ENCODE assay signal across 11 cellular contexts in genomic region chr1:159014851-159015250, GRCh38. TPM values are rescaled to one million over a fixed set of nuclear protein-coding genes. Genes with fewer than 3 reads are reported as not detected.
DNase-seq lines count a peak whose midpoint lies in the region; ATAC-seq, FAIRE-seq and TF ChIP-seq lines count a peak whose summit lies in the region.
"Had no signal": no experiment of that assay in that cellular context is flagged by ENCODE, and none has a peak within 500 bp of the region (broad histone marks: within the 10 kb centered on the region; RNA-seq: fewer than 3 reads in every experiment).

No MANE protein-coding gene starts in this region.

- H3K4me3 ChIP-seq in right lobe of liver (no peak overlapping the region), HepG2 (replicated peaks in 1 of 3; ENCODE audit: insufficient read depth in 1 of 3, low read depth in 2 of 3, low read length in 3 of 3) (no peak overlapping the region), left lung (peak overlapping the region in 1 of 2 donors; percentile 62), vagina (peak overlapping the region in 1 of 2 donors; percentile 7)

- no peaks in the 10 kb centered on the region for H4K20me1 ChIP-seq in HepG2 (ENCODE audit: insufficient read depth, low read length)
- H4K20me1 ChIP-seq in H9 (ENCODE audit: control insufficient read depth, insufficient read depth, insufficient read length): no peaks in the 10 kb centered on the region

- no peak for TF ChIP-seq EP300 in HepG2 (IDR thresholded peaks at IDR 0.05; ENCODE audit: low read depth in 2 of 2, low read length in 2 of 2)
- TF ChIP-seq EP300 in HepG2 (CRISPR knock-in tag; IDR thresholded peaks at IDR 0.05; ENCODE audit: borderline replicate concordance): no peak

- H3K4me3 Mint-ChIP-seq in activated CD8-positive, alpha-beta T cell treated with anti-CD3 and anti-CD28 coated beads for 36 hours: peak overlapping the region; percentile 84
- H3K4me3 Mint-ChIP-seq in H9: no peak overlapping the region

- H4K91ac ChIP-seq in H9 (ENCODE audit: insufficient read length, low read depth, low read length): no peak overlapping the region

- no peak overlapping the region for H3K23ac ChIP-seq in H9 (ENCODE audit: insufficient read length, low read depth, low read length)

- H4K8ac ChIP-seq in H9 (replicated peaks; ENCODE audit: insufficient read length, low read depth, low read length): no peak overlapping the region

- no peak overlapping the region for H2AFZ ChIP-seq in HepG2 (ENCODE audit: low read length)
- H2AFZ ChIP-seq in H9 (ENCODE audit: low read length): no peak overlapping the region
- H2AFZ ChIP-seq: parathyroid adenoma had no signal

- H4K5ac ChIP-seq in H9 (ENCODE audit: insufficient read length, low read depth, low read length): no peak overlapping the region

- H2BK12ac ChIP-seq in H9 (ENCODE audit: insufficient read length, low read depth, low read length): no peak overlapping the region

- ATAC-seq in right lobe of liver (no peak), HepG2 (no peak), left lung (no peak)
- no peak for ATAC-seq in activated CD8-positive, alpha-beta T cell treated with anti-CD3 and anti-CD28 coated beads for 36 hours

- H3K79me2 ChIP-seq in HepG2 (ENCODE audit: insufficient read depth, low read length) (no peaks in the 10 kb centered on the region), H9 (ENCODE audit: insufficient read depth, low read length) (no peaks in the 10 kb centered on the region)
- H3K79me2 ChIP-seq: parathyroid adenoma had no signal

- no TSS peak for BruUV-seq in HepG2 (replicated peaks; lab: Mats Ljungman, UMichigan)

- H3K9me3 ChIP-seq in right lobe of liver (no peaks in the 10 kb centered on the region), HepG2 (ENCODE audit: low read length) (no peaks in the 10 kb centered on the region), left lung (no peaks in the 10 kb centered on the region), vagina (no peaks in the 10 kb centered on the region), H9 (ENCODE audit: control insufficient read depth, low read depth, low read length) (no peaks in the 10 kb centered on the region)

- peak overlapping the region; percentile 97 for H3K27ac Mint-ChIP-seq in activated CD8-positive, alpha-beta T cell treated with anti-CD3 and anti-CD28 coated beads for 36 hours
- H3K27ac Mint-ChIP-seq in H9: no peak overlapping the region

- H2AK5ac ChIP-seq in H9 (ENCODE audit: insufficient read length, low read length): no peak overlapping the region

- no peak overlapping the region for H3K56ac ChIP-seq in H9 (ENCODE audit: insufficient read length, low read depth, low read length)

- H3K9ac ChIP-seq in HepG2 (ENCODE audit: insufficient read depth, low read depth, low read length) (no peak overlapping the region), H9 (ENCODE audit: extremely low read depth, insufficient read length, low read length) (no peak overlapping the region)
- H3K9ac ChIP-seq: parathyroid adenoma had no signal

- intact Hi-C loops in right lobe of liver (cut with DNase I) (no loop called here), HepG2 (cut with micrococcal nuclease; ENCODE audit: unreplicated experiment) (no loop called here), left lung (cut with DNase I) (no loop called here), vagina (cut with DNase I) (no loop called here)
- intact Hi-C loops in activated CD8-positive, alpha-beta T cell treated with anti-CD3 and anti-CD28 coated beads for 36 hours (cut with micrococcal nuclease): loop anchor here (5.0 kb wide), 1 partner anchor 62 kb away; the partner anchor contains the start of gene AIM2

- H3K14ac ChIP-seq in H9 (ENCODE audit: insufficient read depth, low read length): no peak overlapping the region

- H3K4me1 Mint-ChIP-seq in activated CD8-positive, alpha-beta T cell treated with anti-CD3 and anti-CD28 coated beads for 36 hours (ENCODE audit: low read depth): peaks cover 32% of the 10 kb centered on the region
- H3K4me1 Mint-ChIP-seq in H9: peaks cover 6 to 12% of the 10 kb centered on the region in 2 experiments; a peak in 3 of 4 replicates

- no peak overlapping the region for H2BK15ac ChIP-seq in H9 (ENCODE audit: low read depth, low read length)

- POLR2A ChIA-PET in HepG2 (lab: Yijun Ruan, JAX): no interaction called here
- POLR2A ChIA-PET in activated CD8-positive, alpha-beta T cell treated with anti-CD3 and anti-CD28 coated beads for 36 hours (lab: Charles Lee): interaction anchor here (1.1 to 3.1 kb wide), 2 partner anchors 53 to 62 kb away, joined by 3 to 28 read pairs; partner anchors contain the start of gene AIM2

- no peaks in the 10 kb centered on the region for H3K9me3 Mint-ChIP-seq in activated CD8-positive, alpha-beta T cell treated with anti-CD3 and anti-CD28 coated beads for 36 hours
- no peaks in the 10 kb centered on the region for H3K9me3 Mint-ChIP-seq in H9

- H3K4ac ChIP-seq in H9 (ENCODE audit: low read depth, low read length): no peak overlapping the region

- CTCF ChIA-PET in HepG2 (lab: Yijun Ruan, JAX; ENCODE audit: low intra/inter-chr PET ratio, low total read pairs): no interaction called here
- CTCF ChIA-PET in activated CD8-positive, alpha-beta T cell treated with anti-CD3 and anti-CD28 coated beads for 36 hours (lab: Charles Lee): no interaction called here

- no peak for TF ChIP-seq CTCF in right lobe of liver (IDR thresholded peaks at IDR 0.05)
- no peak for TF ChIP-seq CTCF in HepG2 (CRISPR knock-in tag; IDR thresholded peaks at IDR 0.05)
- TF ChIP-seq CTCF in activated CD8-positive, alpha-beta T cell treated with anti-CD3 and anti-CD28 coated beads for 36 hours (IDR thresholded peaks at IDR 0.05): no peak
- TF ChIP-seq CTCF in left lung (IDR thresholded peaks at IDR 0.05): no peak
- TF ChIP-seq CTCF in vagina (IDR thresholded peaks at IDR 0.05): no peak
- no peak for TF ChIP-seq CTCF in H9 (conservative IDR thresholded peaks at IDR 0.05)

- no peaks in the 10 kb centered on the region for H3K27me3 Mint-ChIP-seq in activated CD8-positive, alpha-beta T cell treated with anti-CD3 and anti-CD28 coated beads for 36 hours
- peaks cover 6% of the 10 kb centered on the region; the same call in 1 of the 2 replicates for H3K27me3 Mint-ChIP-seq in H9 (ENCODE audit: low read depth)

- H3K27ac ChIP-seq in right lobe of liver (peak overlapping the region in 2 of 3 donors; percentile 7 to 41), HepG2 (ENCODE audit: extremely low read length, insufficient read depth, low read length) (no peak overlapping the region), left lung (peak overlapping the region; percentile 50 to 95), vagina (peak overlapping the region; percentile 78), H9 (ENCODE audit: insufficient read length, low read depth, low read length) (no peak overlapping the region)
- H3K27ac ChIP-seq: parathyroid adenoma had no signal

- no peak for FAIRE-seq in HepG2 (lab: Jason Lieb, UNC)

- H3K36me3 ChIP-seq in right lobe of liver: peaks cover 0 to 9% (median 3%) of the 10 kb centered on the region in 4 donors
- H3K36me3 ChIP-seq in HepG2 (replicated peaks in 1 of 2; ENCODE audit: control insufficient read depth in 1 of 2, insufficient read depth in 2 of 2, low read length in 2 of 2): no peaks in the 10 kb centered on the region
- H3K36me3 ChIP-seq in left lung: peaks cover 0 to 51% of the 10 kb centered on the region in 2 donors
- peaks cover 0 to 48% of the 10 kb centered on the region in 2 donors for H3K36me3 ChIP-seq in vagina

- H2BK120ac ChIP-seq in H9 (ENCODE audit: low read depth, low read length, poor library complexity, severe bottlenecking): no peak overlapping the region

- no peaks in the 10 kb centered on the region for H3K79me1 ChIP-seq in H9 (ENCODE audit: insufficient read depth, low read depth, low read length, poor library complexity, severe bottlenecking)

- H3K18ac ChIP-seq in H9 (ENCODE audit: insufficient read length, low read depth, low read length): no peak overlapping the region

- TF ChIP-seq POLR2A in right lobe of liver (IDR thresholded peaks at IDR 0.05): no peak
- TF ChIP-seq POLR2A in HepG2 (IDR thresholded peaks at IDR 0.05; ENCODE audit: insufficient read depth in 1 of 2, low read depth in 2 of 2, low read length in 2 of 2): no peak
- TF ChIP-seq POLR2A in vagina (IDR thresholded peaks at IDR 0.05): no peak

- H3K27me3 ChIP-seq in right lobe of liver (no peaks in the 10 kb centered on the region), HepG2 (ENCODE audit: control insufficient read depth in 1 of 2, insufficient read depth in 2 of 2, low read length in 2 of 2) (0 out of 5 replicates have a peak, but pooled peaks cover 0 to 2% of the 10 kb centered on the region in 2 experiments), left lung (no peaks in the 10 kb centered on the region), vagina (no peaks in the 10 kb centered on the region), H9 (ENCODE audit: insufficient read depth, low read length) (no peaks in the 10 kb centered on the region)

- H3K4me1 ChIP-seq in right lobe of liver (peaks cover 0 to 6% (median 0%) of the 10 kb centered on the region in 4 donors), HepG2 (ENCODE audit: insufficient read depth, low read length) (no peaks in the 10 kb centered on the region), left lung (peaks cover 6 to 72% of the 10 kb centered on the region in 2 donors), vagina (peaks cover 84% of the 10 kb centered on the region), H9 (ENCODE audit: insufficient read depth, low read length) (no peaks in the 10 kb centered on the region)
- H3K4me1 ChIP-seq: parathyroid adenoma had no signal

- H3K23me2 ChIP-seq in H9 (ENCODE audit: insufficient read length, low read depth, low read length, poor library complexity, severe bottlenecking): no peaks in the 10 kb centered on the region

- 29% methylated on average over 3 of the region's 3 CpGs for WGBS in right lobe of liver (ENCODE audit: insufficient coverage, low coverage, low lambda C conversion rate, missing lambda C conversion rate)
- WGBS in HepG2 (ENCODE audit: low lambda C conversion rate): 0% methylated on average over 3 of the region's 3 CpGs
- no CpG with 5 or more reads among the region's 3 CpGs for WGBS in H9 (ENCODE audit: extremely low coverage, insufficient read length, low lambda C conversion rate)

- H3K4me2 ChIP-seq in HepG2 (ENCODE audit: low read depth, low read length) (no peak overlapping the region), H9 (ENCODE audit: insufficient read depth, insufficient read length, low read length) (no peak overlapping the region)

- H3K36me3 Mint-ChIP-seq in activated CD8-positive, alpha-beta T cell treated with anti-CD3 and anti-CD28 coated beads for 36 hours (ENCODE audit: low read depth): peaks cover 91% of the 10 kb centered on the region
- H3K36me3 Mint-ChIP-seq in H9 (ENCODE audit: insufficient read depth in 1 of 3, low read depth in 3 of 3): no peaks in the 10 kb centered on the region

- in situ Hi-C loops in HepG2 (cut with HindIII; ENCODE audit: extremely low pct_ligation_motif_present, low pct_unique_long_range_greater_than_20kb): loop anchor here (25.0 kb wide), 1 partner anchor 828 kb away; the partner anchor contains the start of gene CD1D

- H2BK20ac ChIP-seq in H9 (ENCODE audit: low read depth, low read length, poor library complexity, severe bottlenecking): no peak overlapping the region

- DNase-seq in right lobe of liver: no peak
- DNase-seq in HepG2 (ENCODE audit: low spot score): no peak
- DNase-seq in activated CD8-positive, alpha-beta T cell treated with anti-CD3 and anti-CD28 coated beads for 36 hours: peak; percentile 17
- DNase-seq in left lung: no peak
- no peak for DNase-seq in vagina (ENCODE audit: extremely low spot score in 2 of 2)
- no peak for DNase-seq in H9
- no peak for DNase-seq in GDM1 (lab: John Stamatoyannopoulos, UW)
- DNase-seq in NCI-H1930 (lab: John Stamatoyannopoulos, UW): no peak
- DNase-seq: GOT3, NCI-H748 treated with DMSO at 0.1 percent for 48 hours had no signal

- no peak overlapping the region for H2BK5ac ChIP-seq in H9 (ENCODE audit: insufficient read length, low read length)

- H3T11ph ChIP-seq in H9 (ENCODE audit: low read length): no peak overlapping the region

- TF ChIP-seq RAD21 in HepG2 (CRISPR knock-in tag; IDR thresholded peaks at IDR 0.05): no peak

RNA-seq across cellular contexts. Expression of gene IFI16, which starts 5.1 kb away (rescaled TPM):
- total RNA-seq in right lobe of liver (10 to 100 TPM in 2 of 6 experiments, 1 to 10 TPM in 4; 3.3 to 20.3 (median 9.1) TPM), HepG2 (2016; rRNA removed; fragmentation: Illumina TruSeq; extraction: Trizol) (not detected in 2 replicates), left lung (100 to 1,000 TPM in 1 of 2 donors, 10 to 100 TPM in 1; 69.7 to 121 TPM), vagina (101 TPM), H9 (2021) (2.9 and 3.4 TPM in 2 replicates)
- total RNA-seq in HepG2 (2016; cell fraction: cytosol; rRNA removed; fragmentation: Illumina TruSeq; extraction: Trizol; ENCODE audit: low read depth): not detected in 2 replicates
- not detected in 2 replicates for total RNA-seq in HepG2 (2016; cell fraction: insoluble cytoplasmic fraction; rRNA removed; fragmentation: Illumina TruSeq; extraction: Trizol)
- total RNA-seq in HepG2 (2016; cell fraction: membrane; rRNA removed; fragmentation: Illumina TruSeq; extraction: Trizol): not detected in 2 replicates
- total RNA-seq in HepG2 (2016; cell fraction: nucleus; rRNA removed; fragmentation: Illumina TruSeq; extraction: Trizol): not detected in 2 replicates
- 0.04 TPM in 1 of 2 replicates, not detected in the other for polyA plus RNA-seq in HepG2 (2011; rRNA removed)
- 0.10 TPM in 1 of 2 replicates, not detected in the other for polyA plus RNA-seq in HepG2 (2011; cell fraction: cytosol; rRNA removed)
- polyA plus RNA-seq in HepG2 (2011; cell fraction: nucleus; rRNA removed): 0.14 TPM in 1 of 2 replicates, not detected in the other
- not detected in 2 replicates for polyA plus RNA-seq in HepG2 (2012)
- not detected in 2 replicates for polyA plus RNA-seq in HepG2 (2016; cell fraction: cytosol; fragmentation: Illumina TruSeq; extraction: Trizol; ENCODE audit: low read depth)
- polyA plus RNA-seq in HepG2 (2016; cell fraction: insoluble cytoplasmic fraction; fragmentation: Illumina TruSeq; extraction: Trizol; ENCODE audit: low read depth): not detected in 2 replicates
- not detected in 2 replicates for polyA plus RNA-seq in HepG2 (2016; cell fraction: membrane; fragmentation: Illumina TruSeq; extraction: Trizol; ENCODE audit: low read depth)
- not detected in 2 replicates for polyA plus RNA-seq in HepG2 (2016; cell fraction: nucleus; fragmentation: Illumina TruSeq; extraction: Trizol; ENCODE audit: insufficient read depth, low read depth)
- polyA minus RNA-seq in HepG2 (2011; rRNA and poly(A)+ RNA removed; ENCODE audit: low replicate concordance): 0.06 and 21.0 TPM in 2 replicates
- 0.20 and 0.26 TPM in 2 replicates for polyA minus RNA-seq in HepG2 (2011; cell fraction: cytosol; rRNA and poly(A)+ RNA removed)
- polyA minus RNA-seq in HepG2 (2011; cell fraction: nucleus; rRNA and poly(A)+ RNA removed): not detected in 2 replicates
- 100 to 1,000 TPM; 190 to 199 TPM for total RNA-seq in activated CD8-positive, alpha-beta T cell treated with anti-CD3 and anti-CD28 coated beads for 36 hours

Comparison
In these comparisons a context has a peak if more than half of its experiments do, and no peak if none do; other contexts are left out.
1. H3K27ac ChIP-seq: peak in right lobe of liver (2 of 3), left lung (2 of 2) and vagina (single experiment); none in HepG2 (single experiment) and H9 (single experiment).